Comparison of ENCODE assay signal across 31 cellular contexts in genomic region chr6:69820438-69820837, GRCh38. TPM values are rescaled to one million over a fixed set of nuclear protein-coding genes. Genes with fewer than 3 reads are reported as not detected.
"Had no signal": no experiment of that assay in that cellular context is flagged by ENCODE, and none has a peak within 500 bp of the region (broad histone marks: within the 10 kb centered on the region; RNA-seq: fewer than 3 reads in every experiment).

No MANE protein-coding gene starts in this region.

- H3K4me1 ChIP-seq: breast epithelium, colonic mucosa, foreskin keratinocyte, left lung, lower lobe of right lung, parathyroid adenoma, right atrium auricular region had no signal

- H3K27ac ChIP-seq: breast epithelium, colonic mucosa, foreskin keratinocyte, heart right ventricle, left lung, lower lobe of right lung, parathyroid adenoma, right atrium auricular region, VCaP had no signal

- H3K4me1 Mint-ChIP-seq: neural crest cell had no signal

- H3K36me3 ChIP-seq: breast epithelium, colonic mucosa, heart right ventricle, left lung, lower lobe of right lung, right atrium auricular region had no signal

- ATAC-seq: effector memory CD8-positive, alpha-beta T cell; foreskin keratinocyte; heart right ventricle; left lung; lower lobe of right lung; naive thymus-derived CD8-positive, alpha-beta T cell had no signal

- H3K4me3 ChIP-seq: breast epithelium, colonic mucosa, heart right ventricle, left lung, lower lobe of right lung, right atrium auricular region had no signal

- H3K27me3 ChIP-seq: breast epithelium, colonic mucosa, foreskin keratinocyte, heart right ventricle, left lung, right atrium auricular region had no signal

- H3K27ac Mint-ChIP-seq: activated naive CD4-positive, alpha-beta T cell treated with anti-CD3 and anti-CD28 coated beads for 36 hours; activated T-helper 1 cell treated with anti-CD3 and anti-CD28 coated beads, Interleukin-12 subunit alpha, Interleukin-12 subunit beta, Interleukin-2, Interleukin-4 antibody, amounts not matched to agents 30 ng/mL and 10 ng/mL and 1 ng/mL, durations not matched to agents 14 hours and 24 hours and 36 hours; effector memory CD8-positive, alpha-beta T cell; naive thymus-derived CD8-positive, alpha-beta T cell; stimulated activated naive CD8-positive, alpha-beta T cell treated with anti-CD3 and anti-CD28 coated beads, Interleukin-15, Interleukin-2, amounts not matched to agents 100 ng/mL and 50 ng/mL, for 24 hours; T-helper 1 cell treated with Interleukin-12 subunit alpha and Interleukin-12 subunit beta and Interleukin-4 antibody, amounts not matched to agents 30 μg/mL and 1 μg/mL, for 36 hours had no signal

- H3K9me3 ChIP-seq: breast epithelium, colonic mucosa, heart right ventricle, left lung, lower lobe of right lung, right atrium auricular region had no signal

- H3K9me3 Mint-ChIP-seq: activated naive CD4-positive, alpha-beta T cell treated with anti-CD3 and anti-CD28 coated beads for 36 hours; activated T-helper 1 cell treated with anti-CD3 and anti-CD28 coated beads, Interleukin-12 subunit alpha, Interleukin-12 subunit beta, Interleukin-2, Interleukin-4 antibody, amounts not matched to agents 30 ng/mL and 10 ng/mL and 1 ng/mL, durations not matched to agents 14 hours and 24 hours and 36 hours; effector memory CD8-positive, alpha-beta T cell; naive thymus-derived CD8-positive, alpha-beta T cell; neural crest cell; stimulated activated naive CD8-positive, alpha-beta T cell treated with anti-CD3 and anti-CD28 coated beads, Interleukin-15, Interleukin-2, amounts not matched to agents 100 ng/mL and 50 ng/mL, for 24 hours; T-helper 1 cell treated with Interleukin-12 subunit alpha and Interleukin-12 subunit beta and Interleukin-4 antibody, amounts not matched to agents 30 μg/mL and 1 μg/mL, for 36 hours had no signal

- DNase-seq: activated CD4-positive, alpha-beta T cell treated with anti-CD3 and anti-CD28 coated beads for 4 hours; activated CD4-positive, alpha-beta T cell treated with anti-CD3 and anti-CD28 coated beads, Interleukin-2, amount 50 U/mL, for 4 hours; activated CD8-positive, alpha-beta memory T cell treated with anti-CD3 and anti-CD28 coated beads, Interleukin-2, amount 50 U/mL, for 4 hours; activated effector memory CD4-positive, alpha-beta T cell treated with anti-CD3 and anti-CD28 coated beads, Interleukin-2, amount 50 U/mL, for 16 hours; activated naive CD4-positive, alpha-beta T cell treated with anti-CD3 and anti-CD28 coated beads for 36 hours; activated T-cell treated with anti-CD3 and anti-CD28 coated beads, Interleukin-2, amount 50 U/mL, for 1 hour; amniotic stem cell; central memory CD4-positive, alpha-beta T cell; colonic mucosa; effector memory CD8-positive, alpha-beta T cell; foreskin keratinocyte; heart right ventricle; kidney glomerular epithelial cell; left lung; lower lobe of right lung; mesenchymal stem cell; naive thymus-derived CD8-positive, alpha-beta T cell; nucleus accumbens; SW 1271; T-helper 9 cell had no signal

- H3K4me3 Mint-ChIP-seq: activated naive CD4-positive, alpha-beta T cell treated with anti-CD3 and anti-CD28 coated beads for 36 hours; activated T-helper 1 cell treated with anti-CD3 and anti-CD28 coated beads, Interleukin-12 subunit alpha, Interleukin-12 subunit beta, Interleukin-2, Interleukin-4 antibody, amounts not matched to agents 30 ng/mL and 10 ng/mL and 1 ng/mL, durations not matched to agents 14 hours and 24 hours and 36 hours; effector memory CD8-positive, alpha-beta T cell; naive thymus-derived CD8-positive, alpha-beta T cell; neural crest cell; stimulated activated naive CD8-positive, alpha-beta T cell treated with anti-CD3 and anti-CD28 coated beads, Interleukin-15, Interleukin-2, amounts not matched to agents 100 ng/mL and 50 ng/mL, for 24 hours; T-helper 1 cell treated with Interleukin-12 subunit alpha and Interleukin-12 subunit beta and Interleukin-4 antibody, amounts not matched to agents 30 μg/mL and 1 μg/mL, for 36 hours had no signal

- H3K27me3 Mint-ChIP-seq: effector memory CD8-positive, alpha-beta T cell; naive thymus-derived CD8-positive, alpha-beta T cell; stimulated activated naive CD8-positive, alpha-beta T cell treated with anti-CD3 and anti-CD28 coated beads, Interleukin-15, Interleukin-2, amounts not matched to agents 100 ng/mL and 50 ng/mL, for 24 hours had no signal

RNA-seq across cellular contexts. Expression of gene COL19A1, which starts 45.9 kb away (rescaled TPM):
- total RNA-seq: activated T-helper 1 cell treated with anti-CD3 and anti-CD28 coated beads, Interleukin-12 subunit alpha, Interleukin-12 subunit beta, Interleukin-2, Interleukin-4 antibody, amounts not matched to agents 30 ng/mL and 10 ng/mL and 1 ng/mL, durations not matched to agents 14 hours and 24 hours and 36 hours; endothelial cell of umbilical vein; foreskin keratinocyte; lower lobe of right lung; pulmonary artery endothelial cell; subcutaneous adipose tissue had no signal
- polyA plus RNA-seq: endothelial cell of umbilical vein, foreskin keratinocyte had no signal
